Comparison of ENCODE assay signal across 17 cellular contexts in genomic region chr4:158090323-158090722, GRCh38.
DNase-seq lines count a peak whose midpoint lies in the region; ATAC-seq, FAIRE-seq and TF ChIP-seq lines count a peak whose summit lies in the region.
"Had no signal": no experiment of that assay in that cellular context is flagged by ENCODE, and none has a peak within 500 bp of the region (broad histone marks: within the 10 kb centered on the region; RNA-seq: fewer than 3 reads in every experiment).

No MANE protein-coding gene starts in this region.

- no peak overlapping the region for H2AK9ac ChIP-seq in IMR-90 (replicated peaks; ENCODE audit: low read depth, low read length, poor library complexity)

- H4K5ac ChIP-seq in IMR-90 (ENCODE audit: low read depth, low read length) = no peak overlapping the region

- no peak overlapping the region for H2BK120ac ChIP-seq in IMR-90 (ENCODE audit: low read depth, low read length)

- peak overlapping the region; percentile 72 for H3K4me2 ChIP-seq in IMR-90 (ENCODE audit: low read depth, low read length)

- H4K8ac ChIP-seq in IMR-90 (ENCODE audit: low read depth in 2 of 2, low read length in 2 of 2) = no peak overlapping the region

- FAIRE-seq in bronchial epithelial cell (lab: Jason Lieb, UNC) = no peak
- FAIRE-seq in GM12891 (lab: Jason Lieb, UNC) = no peak
- FAIRE-seq: frontal cortex, small intestine, TTC549 had no signal

- H3K27ac ChIP-seq in IMR-90 (ENCODE audit: insufficient read depth, low read length) = no peak overlapping the region
- H3K27ac ChIP-seq: testis had no signal

- no peak overlapping the region for H3K18ac ChIP-seq in IMR-90 (ENCODE audit: low read depth, low read length)

- no peak overlapping the region for H3K4ac ChIP-seq in IMR-90 (ENCODE audit: low read depth, low read length)

- dilution Hi-C loops in IMR-90 (cut with HindIII; ENCODE audit: low sequenced_read_pairs, unreplicated experiment) = no loop called here

- no peaks in the 10 kb centered on the region for H3K79me1 ChIP-seq in IMR-90 (ENCODE audit: low read depth in 1 of 2, low read length in 2 of 2)

- no peak overlapping the region for H3K56ac ChIP-seq in IMR-90 (ENCODE audit: extremely low read depth, insufficient read depth, low read length)

- no peaks in the 10 kb centered on the region for H3K36me3 ChIP-seq in IMR-90 (ENCODE audit: control insufficient read depth, insufficient read depth, low read length)
- no peaks in the 10 kb centered on the region for H3K36me3 ChIP-seq in bronchial epithelial cell (ENCODE audit: control insufficient read depth, insufficient read depth, low read length)

- no peaks in the 10 kb centered on the region for H3K9me3 ChIP-seq in IMR-90 (ENCODE audit: control insufficient read depth, insufficient read depth, low read length)
- H3K9me3 ChIP-seq: testis had no signal

- TF ChIP-seq CTCF in IMR-90 (conservative IDR thresholded peaks at IDR 0.05; ENCODE audit: low read depth, low read length) (no peak), bronchial epithelial cell (IDR thresholded peaks at IDR 0.05; ENCODE audit: insufficient read depth, low read length, severe bottlenecking) (no peak)

- H3K27me3 ChIP-seq in IMR-90 (ENCODE audit: control insufficient read depth, insufficient read depth, low read length) (no peaks in the 10 kb centered on the region), bronchial epithelial cell (ENCODE audit: control insufficient read depth, insufficient read depth, low read length) (no peaks in the 10 kb centered on the region)
- H3K27me3 ChIP-seq: testis had no signal

- no peak overlapping the region for H3K9ac ChIP-seq in IMR-90 (ENCODE audit: low read depth, low read length)

- ATAC-seq in IMR-90 (ENCODE audit: low read depth) = peak; percentile 51
- ATAC-seq: natural killer cell had no signal

- DNase-seq in AG20443 (ENCODE audit: low spot score) (peak; percentile 17), IMR-90 (peak; percentile 11), bronchial epithelial cell (ENCODE audit: low read depth) (no peak), myocyte (ENCODE audit: low read depth) (peak; percentile 49), cerebellum (ENCODE audit: low spot score) (no peak), GM12891 (ENCODE audit: insufficient read length, low spot score) (no peak), NCI-H2171 (lab: John Stamatoyannopoulos, UW) (no peak), dermis blood vessel endothelial cell (no peak)
- DNase-seq: activated naive CD4-positive, alpha-beta T cell treated with anti-CD3 and anti-CD28 coated beads, Interleukin-2, amount 10 ng/mL, durations not matched to agents 7 days and 5 days; islet precursor cell; natural killer cell; NCI-H510A treated with DMSO at 0.1 percent for 48 hours; SIG-M5; small intestine; testis had no signal

- TF ChIP-seq POLR2A in IMR-90 (IDR thresholded peaks at IDR 0.05; ENCODE audit: low read depth, low read length) (no peak), GM12891 (IDR thresholded peaks at IDR 0.05; ENCODE audit: low read depth, low read length) (no peak)

- POLR2A ChIA-PET in IMR-90 (lab: Charles Lee; ENCODE audit: unreplicated experiment) = no interaction called here

- no peak overlapping the region for H2BK20ac ChIP-seq in IMR-90 (ENCODE audit: low read depth, low read length)

- H3K23ac ChIP-seq in IMR-90 (ENCODE audit: low read depth, low read length) = no peak overlapping the region

- no peak overlapping the region for H4K91ac ChIP-seq in IMR-90 (ENCODE audit: insufficient read depth, low read depth, low read length)

- no peak overlapping the region for H2AK5ac ChIP-seq in IMR-90 (ENCODE audit: low read depth, low read length)

- in situ Hi-C loops in IMR-90 (cut with MboI; ENCODE audit: low sequenced_read_pairs) = no loop called here

- no peaks in the 10 kb centered on the region for H3K9me1 ChIP-seq in IMR-90 (ENCODE audit: insufficient read depth, low read length)

- H2BK5ac ChIP-seq in IMR-90 (ENCODE audit: low read depth, low read length, poor library complexity, severe bottlenecking) = no peak overlapping the region

- TF ChIP-seq RAD21 in IMR-90 (IDR thresholded peaks at IDR 0.05; ENCODE audit: low read length) = no peak

- BruUV-seq in IMR-90 (replicated peaks; lab: Mats Ljungman, UMichigan) = no TSS peak

- no peak overlapping the region for H2AFZ ChIP-seq in IMR-90 (replicated peaks; ENCODE audit: low read length, poor library complexity)

- intact Hi-C loops in IMR-90 (cut with micrococcal nuclease) = no loop called here

- no peak overlapping the region for H2BK15ac ChIP-seq in IMR-90 (ENCODE audit: low read depth, low read length)

- CTCF ChIA-PET in IMR-90 (lab: Yijun Ruan, JAX) = no interaction called here

- H3K4me3 ChIP-seq in IMR-90 (ENCODE audit: insufficient read depth, low read depth, low read length) (0 out of 2 replicates have a peak overlapping the region, but pooled peaks have one; percentile 16), bronchial epithelial cell (ENCODE audit: low read depth, low read length) (peak overlapping the region; percentile 29)

- H4K20me1 ChIP-seq in IMR-90 (ENCODE audit: insufficient read depth, low read length) = no peaks in the 10 kb centered on the region

- H3K14ac ChIP-seq in IMR-90 (replicated peaks; ENCODE audit: low read depth, low read length) = no peak overlapping the region

- H3K4me1 ChIP-seq in IMR-90 (ENCODE audit: control insufficient read depth, insufficient read depth, low read length) = peaks cover 2% of the 10 kb centered on the region; the same call in 1 of the 2 replicates

TF ChIP-seq in IMR-90, 13 proteins besides CTCF, POLR2A, EP300 and RAD21:
- TF ChIP-seq CEBPB (IDR thresholded peaks at IDR 0.05; ENCODE audit: low read depth, low read length) = no peak
- no peak for TF ChIP-seq ELK1 (IDR thresholded peaks at IDR 0.05; ENCODE audit: borderline replicate concordance, low read depth, low read length)
- TF ChIP-seq RFX5 (IDR thresholded peaks at IDR 0.05; ENCODE audit: low read depth, low read length) = no peak
- no peak for TF ChIP-seq USF2 (IDR thresholded peaks at IDR 0.05; ENCODE audit: low read depth, low read length)
- no peak for TF ChIP-seq MAZ (IDR thresholded peaks at IDR 0.05; ENCODE audit: borderline replicate concordance, low read depth, low read length)
- TF ChIP-seq BHLHE40 (IDR thresholded peaks at IDR 0.05; ENCODE audit: low read depth, low read length) = no peak

TF ChIP-seq in GM12891, 5 proteins besides CTCF, POLR2A, EP300 and RAD21:
- TF ChIP-seq POU2F2 (IDR thresholded peaks at IDR 0.05; ENCODE audit: low read depth, low read length) (no peak), POLR2AphosphoS5 (IDR thresholded peaks at IDR 0.05; ENCODE audit: low read depth, low read length) (no peak), SPI1 (IDR thresholded peaks at IDR 0.05; ENCODE audit: low read depth, low read length) (no peak), PAX5 (IDR thresholded peaks at IDR 0.05; ENCODE audit: insufficient read depth, low read length, severe bottlenecking) (no peak), TAF1 (IDR thresholded peaks at IDR 0.05; ENCODE audit: low read depth, low read length) (no peak)
TF ChIP-seq in GM12891: peak in this region for 0.

Comparison
In these comparisons a context has a peak if more than half of its experiments do, and no peak if none do; other contexts are left out.
1. DNase-seq: peak in AG20443 (single experiment), IMR-90 (single experiment) and myocyte (single experiment); none in bronchial epithelial cell (single experiment), cerebellum (single experiment), GM12891 (single experiment), NCI-H2171 (single experiment) and dermis blood vessel endothelial cell (single experiment).